Comparison of ENCODE assay signal across 30 cellular contexts in genomic region chr3:34568766-34569165, GRCh38.
"Had no signal": no experiment of that assay in that cellular context is flagged by ENCODE, and none has a peak within 500 bp of the region (broad histone marks: within the 10 kb centered on the region; RNA-seq: fewer than 3 reads in every experiment).

No MANE protein-coding gene starts in this region.

- DNase-seq: activated CD4-positive, alpha-beta memory T cell treated with anti-CD3 and anti-CD28 coated beads, Interleukin-2, amount 10 ng/mL, durations not matched to agents 7 days and 5 days; activated CD4-positive, alpha-beta T cell treated with anti-CD3 and anti-CD28 coated beads for 1 hour; activated CD4-positive, alpha-beta T cell treated with anti-CD3 and anti-CD28 coated beads, Interleukin-2, amount 10 ng/mL, durations not matched to agents 7 days and 5 days; activated CD8-positive, alpha-beta memory T cell treated with anti-CD3 and anti-CD28 coated beads, Interleukin-2, amount 50 U/mL, for 48 hours; activated gamma-delta T cell treated with Interleukin-2 at 50 U/mL for 16 hours; activated naive CD4-positive, alpha-beta T cell treated with anti-CD3 and anti-CD28 coated beads, Interleukin-2, amount 50 U/mL, for 16 hours; activated T-cell treated with anti-CD3 and anti-CD28 coated beads, Interleukin-2, amount 50 U/mL, for 24 hours; amniotic stem cell; dermis blood vessel endothelial cell; effector CD4-positive, alpha-beta T cell; gastrocnemius medialis; head of caudate nucleus; hippocampal formation; immature natural killer cell; mucosa of descending colon; posterior cingulate gyrus; stimulated activated CD4-positive, alpha-beta T cell treated with anti-CD3 and anti-CD28 coated beads, Interleukin-12 subunit alpha, Interleukin-12 subunit beta, amount 100 ng/mL, for 4 hours; stimulated activated CD4-positive, alpha-beta T cell treated with anti-CD3 and anti-CD28 coated beads, Interleukin-4, amount 100 ng/mL, for 1 hour; T-helper 2 cell; uterus had no signal

- H3K36me3 Mint-ChIP-seq: immature natural killer cell; natural killer cell treated with Interleukin-12 subunit alpha and Interleukin-12 subunit beta and Interleukin-15 and Interleukin-18, amount 100 ng/mL, for 72 hours; type B pancreatic cell had no signal

- H3K4me3 Mint-ChIP-seq: activated CD4-positive, alpha-beta memory T cell treated with anti-CD3 and anti-CD28 coated beads, Interleukin-2, amount 10 ng/mL, durations not matched to agents 7 days and 5 days; activated CD4-positive, alpha-beta T cell treated with anti-CD3 and anti-CD28 coated beads, Interleukin-2, amount 10 ng/mL, durations not matched to agents 7 days and 5 days; activated T-cell treated with anti-CD3 and anti-CD28 coated beads, Interleukin-2, amount 50 U/mL, for 24 hours; activated T-helper 17 cell treated with anti-CD3 and anti-CD28 coated beads, Interleukin-2, amount 50 U/mL, for 72 hours; central memory CD8-positive, alpha-beta T cell; immature natural killer cell; natural killer cell treated with Interleukin-12 subunit alpha and Interleukin-12 subunit beta and Interleukin-15 and Interleukin-18, amount 100 ng/mL, for 72 hours; stimulated activated naive CD8-positive, alpha-beta T cell treated with anti-CD3 and anti-CD28 coated beads, Interleukin-15, Interleukin-2, amounts not matched to agents 100 ng/mL and 50 ng/mL, for 24 hours; type B pancreatic cell had no signal

- H3K27me3 Mint-ChIP-seq: activated CD4-positive, alpha-beta memory T cell treated with anti-CD3 and anti-CD28 coated beads, Interleukin-2, amount 10 ng/mL, durations not matched to agents 7 days and 5 days; activated CD4-positive, alpha-beta T cell treated with anti-CD3 and anti-CD28 coated beads, Interleukin-2, amount 10 ng/mL, durations not matched to agents 7 days and 5 days; activated T-cell treated with anti-CD3 and anti-CD28 coated beads, Interleukin-2, amount 50 U/mL, for 24 hours; activated T-helper 17 cell treated with anti-CD3 and anti-CD28 coated beads, Interleukin-2, amount 50 U/mL, for 72 hours; central memory CD8-positive, alpha-beta T cell; natural killer cell treated with Interleukin-12 subunit alpha and Interleukin-12 subunit beta and Interleukin-15 and Interleukin-18, amount 100 ng/mL, for 72 hours; stimulated activated naive CD8-positive, alpha-beta T cell treated with anti-CD3 and anti-CD28 coated beads, Interleukin-15, Interleukin-2, amounts not matched to agents 100 ng/mL and 50 ng/mL, for 24 hours; type B pancreatic cell had no signal

- H3K36me3 ChIP-seq: gastrocnemius medialis, thoracic aorta, uterus had no signal

- H3K9me3 Mint-ChIP-seq: activated CD4-positive, alpha-beta memory T cell treated with anti-CD3 and anti-CD28 coated beads, Interleukin-2, amount 10 ng/mL, durations not matched to agents 7 days and 5 days; activated CD4-positive, alpha-beta T cell treated with anti-CD3 and anti-CD28 coated beads, Interleukin-2, amount 10 ng/mL, durations not matched to agents 7 days and 5 days; type B pancreatic cell had no signal

- H3K4me1 ChIP-seq: gastrocnemius medialis, uterus had no signal

- ATAC-seq: activated T-helper 17 cell treated with anti-CD3 and anti-CD28 coated beads, Interleukin-2, amount 50 U/mL, for 72 hours; gastrocnemius medialis; left lobe of liver; mucosa of descending colon; natural killer cell treated with Interleukin-12 subunit alpha and Interleukin-12 subunit beta and Interleukin-15 and Interleukin-18, amount 100 ng/mL, for 72 hours; sciatic nerve had no signal

- H3K9me3 ChIP-seq: gastrocnemius medialis, mucosa of descending colon, thoracic aorta, uterus had no signal

- H3K4me1 Mint-ChIP-seq: activated CD4-positive, alpha-beta memory T cell treated with anti-CD3 and anti-CD28 coated beads, Interleukin-2, amount 10 ng/mL, durations not matched to agents 7 days and 5 days; activated CD4-positive, alpha-beta T cell treated with anti-CD3 and anti-CD28 coated beads, Interleukin-2, amount 10 ng/mL, durations not matched to agents 7 days and 5 days; activated T-helper 17 cell treated with anti-CD3 and anti-CD28 coated beads, Interleukin-2, amount 50 U/mL, for 72 hours; central memory CD8-positive, alpha-beta T cell; immature natural killer cell had no signal

- H3K27ac Mint-ChIP-seq: activated CD4-positive, alpha-beta memory T cell treated with anti-CD3 and anti-CD28 coated beads, Interleukin-2, amount 10 ng/mL, durations not matched to agents 7 days and 5 days; activated CD4-positive, alpha-beta T cell treated with anti-CD3 and anti-CD28 coated beads, Interleukin-2, amount 10 ng/mL, durations not matched to agents 7 days and 5 days; activated T-cell treated with anti-CD3 and anti-CD28 coated beads, Interleukin-2, amount 50 U/mL, for 24 hours; activated T-helper 17 cell treated with anti-CD3 and anti-CD28 coated beads, Interleukin-2, amount 50 U/mL, for 72 hours; immature natural killer cell; natural killer cell treated with Interleukin-12 subunit alpha and Interleukin-12 subunit beta and Interleukin-15 and Interleukin-18, amount 100 ng/mL, for 72 hours; stimulated activated naive CD8-positive, alpha-beta T cell treated with anti-CD3 and anti-CD28 coated beads, Interleukin-15, Interleukin-2, amounts not matched to agents 100 ng/mL and 50 ng/mL, for 24 hours; type B pancreatic cell had no signal

- H3K27ac ChIP-seq: gastrocnemius medialis, skin epidermis, thoracic aorta had no signal

- H3K27me3 ChIP-seq: gastrocnemius medialis, uterus had no signal

- H3K4me3 ChIP-seq: gastrocnemius medialis, lung, mucosa of descending colon, skin epidermis, thoracic aorta, uterus had no signal
